Comparison of ENCODE assay signal across 21 cellular contexts in genomic region chr18:6722680-6723079, GRCh38.
"Had no signal": no experiment of that assay in that cellular context is flagged by ENCODE, and none has a peak within 500 bp of the region (broad histone marks: within the 10 kb centered on the region; RNA-seq: fewer than 3 reads in every experiment).

No MANE protein-coding gene starts in this region.

- H3K27ac Mint-ChIP-seq: naive B cell; stimulated activated effector memory CD8-positive, alpha-beta T cell treated with anti-CD3 and anti-CD28 coated beads, Interleukin-12 subunit alpha, Interleukin-12 subunit beta, amount 100 ng/mL, for 72 hours had no signal

- H3K27ac ChIP-seq: colonic mucosa, esophagus squamous epithelium, hepatocyte, neutrophil, suprapubic skin, tibial artery, upper lobe of right lung, vagina had no signal

- H2AFZ ChIP-seq: hepatocyte had no signal

- H3K79me2 ChIP-seq: hepatocyte had no signal

- H3K27me3 ChIP-seq: colonic mucosa, esophagus squamous epithelium, hepatocyte, suprapubic skin, tibial artery, upper lobe of right lung, vagina had no signal

- ATAC-seq: stimulated activated effector memory CD8-positive, alpha-beta T cell treated with anti-CD3 and anti-CD28 coated beads, Interleukin-12 subunit alpha, Interleukin-12 subunit beta, amount 100 ng/mL, for 72 hours; stimulated activated naive CD8-positive, alpha-beta T cell treated with anti-CD3 and anti-CD28 coated beads, Interleukin-15, Interleukin-2, amounts not matched to agents 100 U/mL and 50 U/mL, for 24 hours; upper lobe of right lung had no signal

- H3K36me3 ChIP-seq: colonic mucosa, esophagus squamous epithelium, neutrophil, suprapubic skin, tibial artery, upper lobe of right lung, vagina had no signal

- H3K9me3 ChIP-seq: colonic mucosa, esophagus squamous epithelium, neutrophil, suprapubic skin, tibial artery, upper lobe of right lung, vagina had no signal

- H3K4me3 ChIP-seq: colonic mucosa, esophagus squamous epithelium, hepatocyte, smooth muscle cell, suprapubic skin, tibial artery, upper lobe of right lung, vagina had no signal

- FAIRE-seq: kidney had no signal

- H3K4me1 ChIP-seq: colonic mucosa, esophagus squamous epithelium, suprapubic skin, tibial artery, upper lobe of right lung, vagina had no signal

- DNase-seq: colonic mucosa; dermis blood vessel endothelial cell; esophagus squamous epithelium; foreskin fibroblast; head of caudate nucleus; kidney; left cardiac atrium; mammary epithelial cell; naive B cell; posterior cingulate gyrus; stimulated activated CD4-positive, alpha-beta T cell treated with anti-CD3 and anti-CD28 coated beads, Interleukin-4, amount 100 ng/mL, for 1 hour; stimulated activated CD8-positive, alpha-beta memory T cell treated with anti-CD3 and anti-CD28 coated beads, Interleukin-4, amount 100 ng/mL, for 48 hours; stimulated activated naive CD8-positive, alpha-beta T cell treated with anti-CD3 and anti-CD28 coated beads, Interleukin-15, Interleukin-2, amounts not matched to agents 100 U/mL and 50 U/mL, for 24 hours; tibial artery; upper lobe of right lung had no signal

- H3K4me2 ChIP-seq: hepatocyte, smooth muscle cell had no signal

- H3K4me1 Mint-ChIP-seq: naive B cell; stimulated activated effector memory CD8-positive, alpha-beta T cell treated with anti-CD3 and anti-CD28 coated beads, Interleukin-12 subunit alpha, Interleukin-12 subunit beta, amount 100 ng/mL, for 72 hours had no signal

- H3K36me3 Mint-ChIP-seq: naive B cell; stimulated activated effector memory CD8-positive, alpha-beta T cell treated with anti-CD3 and anti-CD28 coated beads, Interleukin-12 subunit alpha, Interleukin-12 subunit beta, amount 100 ng/mL, for 72 hours had no signal

- H3K4me3 Mint-ChIP-seq: naive B cell; stimulated activated effector memory CD8-positive, alpha-beta T cell treated with anti-CD3 and anti-CD28 coated beads, Interleukin-12 subunit alpha, Interleukin-12 subunit beta, amount 100 ng/mL, for 72 hours had no signal
